12 cellular contexts compared by ENCODE assay signal in the genomic region with DNA sequence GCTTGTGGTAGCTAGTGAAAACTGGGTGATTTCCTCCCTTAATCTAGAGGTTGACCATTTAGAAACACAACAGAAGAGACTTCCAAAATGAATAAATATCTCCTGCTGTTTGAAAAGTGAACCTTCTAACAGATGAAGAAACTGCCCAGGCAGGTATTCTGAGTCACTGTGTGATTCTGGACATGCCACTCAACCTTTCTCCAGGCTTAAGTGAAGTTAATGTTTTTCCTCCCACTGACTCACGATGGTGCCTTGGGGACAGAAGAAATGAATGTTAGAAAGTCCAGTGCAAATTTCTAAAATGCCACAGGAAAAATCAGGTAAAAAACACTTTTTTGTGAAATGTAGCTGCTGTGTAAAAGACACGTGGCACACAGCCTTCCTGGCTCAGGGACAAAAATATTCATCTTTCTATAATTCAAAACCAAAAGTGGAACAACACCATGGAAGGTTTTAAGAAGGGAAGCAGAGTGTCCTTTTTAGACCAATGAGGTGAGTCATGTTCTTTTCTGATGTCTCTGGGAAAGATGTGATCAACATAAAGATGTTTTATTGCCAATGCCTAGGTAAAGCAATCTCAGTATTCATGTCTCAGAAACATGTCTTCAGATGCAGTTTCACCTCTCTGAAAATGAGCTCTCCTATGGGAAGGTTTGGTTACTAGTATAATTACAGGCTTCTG. TPM values are rescaled to one million over a fixed set of nuclear protein-coding genes. Genes with fewer than 3 reads are reported as not detected.
DNase-seq lines count a peak whose midpoint lies in the region; ATAC-seq, FAIRE-seq and TF ChIP-seq lines count a peak whose summit lies in the region.
"Had no signal": no experiment of that assay in that cellular context is flagged by ENCODE, and none has a peak within 500 bp of the region (broad histone marks: within the 10 kb centered on the region; RNA-seq: fewer than 3 reads in every experiment).

No MANE protein-coding gene starts in this region.

- peaks cover 5 to 25% of the 10 kb centered on the region in 2 donors for H3K27me3 Mint-ChIP-seq in natural killer cell (ENCODE audit: low read depth in 2 of 2)

- H3K79me2 ChIP-seq in MM.1S (ENCODE audit: low read length), result no peaks in the 10 kb centered on the region
- H3K79me2 ChIP-seq: parathyroid adenoma had no signal

- peak; percentile 70 for FAIRE-seq in GM12892 (lab: Jason Lieb, UNC)

- H3K27ac Mint-ChIP-seq in natural killer cell, result no peak overlapping the region

- no peak overlapping the region; the same call in 1 of the 2 replicates for H3K9ac ChIP-seq in MM.1S (ENCODE audit: low read length)
- H3K9ac ChIP-seq: parathyroid adenoma had no signal

- H3K9me2 ChIP-seq in MM.1S (replicated peaks; ENCODE audit: insufficient read depth, low read length), result no peaks in the 10 kb centered on the region

- DNase-seq in A172 (ENCODE audit: low spot score) (peak; percentile 45), GM12892 (ENCODE audit: insufficient read length) (no peak), MM.1S (peak; percentile 7), esophagus squamous epithelium (lab: John Stamatoyannopoulos, UW) (no peak), dedifferentiated amniotic fluid mesenchymal stem cell (ENCODE audit: extremely low spot score) (no peak), NCI-H1092 (lab: John Stamatoyannopoulos, UW) (no peak), Peyer's patch (no peak), natural killer cell (no peak)
- DNase-seq: CD4-positive, CD25-positive, alpha-beta regulatory T cell; left ventricle myocardium inferior; MV-4-11 had no signal

- H3K4me2 ChIP-seq in MM.1S (ENCODE audit: low read depth, low read length), result peak overlapping the region; percentile 44

- H2AFZ ChIP-seq in MM.1S (ENCODE audit: low read length), result 0 out of 2 replicates have a peak overlapping the region, but pooled peaks have one; percentile 33
- H2AFZ ChIP-seq: parathyroid adenoma had no signal

- ATAC-seq in natural killer cell, result no peak

- H4K20me1 ChIP-seq in MM.1S (ENCODE audit: insufficient read depth, low read length), result no peaks in the 10 kb centered on the region

- no peak for TF ChIP-seq CTCF in MM.1S (IDR thresholded peaks at IDR 0.05; ENCODE audit: low read length)
- TF ChIP-seq CTCF in esophagus squamous epithelium (IDR thresholded peaks at IDR 0.05), result no peak
- no peak for TF ChIP-seq CTCF in Peyer's patch (IDR thresholded peaks at IDR 0.05)
- TF ChIP-seq CTCF in natural killer cell (IDR thresholded peaks at IDR 0.05), result no peak

- H3K27me3 ChIP-seq in MM.1S (replicated peaks; ENCODE audit: insufficient read depth, low read length) (no peaks in the 10 kb centered on the region), esophagus squamous epithelium (no peaks in the 10 kb centered on the region), Peyer's patch (no peaks in the 10 kb centered on the region)

- H3K4me1 ChIP-seq in MM.1S (ENCODE audit: low read length), result peaks cover 26% of the 10 kb centered on the region
- H3K4me1 ChIP-seq in esophagus squamous epithelium, result peaks cover 10 to 29% (median 17%) of the 10 kb centered on the region in 3 donors
- H3K4me1 ChIP-seq in Peyer's patch, result peaks cover 0 to 3% (median 0%) of the 10 kb centered on the region in 4 donors
- H3K4me1 ChIP-seq: left ventricle myocardium inferior, parathyroid adenoma had no signal

- intact Hi-C loops in esophagus squamous epithelium (cut with DNase I) (no loop called here), natural killer cell (cut with micrococcal nuclease) (no loop called here)

- H3K4me3 Mint-ChIP-seq in natural killer cell, result no peak overlapping the region
- H3K4me3 Mint-ChIP-seq: CD4-positive, CD25-positive, alpha-beta regulatory T cell had no signal

- H3K4me3 ChIP-seq in MM.1S (ENCODE audit: low read length) (no peak overlapping the region), esophagus squamous epithelium (no peak overlapping the region), Peyer's patch (no peak overlapping the region)
- H3K4me3 ChIP-seq: left ventricle myocardium inferior had no signal

- peaks cover 11% of the 10 kb centered on the region; the same call in 1 of the 2 replicates for H3F3A ChIP-seq in MM.1S (ENCODE audit: insufficient read depth, low read length)

- 12 to 31% methylated on average over 2 of the region's 2 CpGs for WGBS in esophagus squamous epithelium, 2 donors

- H3K27ac ChIP-seq in MM.1S (ENCODE audit: low read length) (peak overlapping the region; percentile 42; the same call in 1 of the 2 replicates), esophagus squamous epithelium (peak overlapping the region in 3 of 4 donors; percentile 30 to 66 (median 59)), Peyer's patch (no peak overlapping the region)
- H3K27ac ChIP-seq: left ventricle myocardium inferior, parathyroid adenoma had no signal

- no peaks in the 10 kb centered on the region for H3K9me3 ChIP-seq in MM.1S (replicated peaks; ENCODE audit: insufficient read depth, low read length)
- H3K9me3 ChIP-seq in esophagus squamous epithelium, result no peaks in the 10 kb centered on the region
- H3K9me3 ChIP-seq in Peyer's patch, result no peaks in the 10 kb centered on the region
- H3K9me3 ChIP-seq: left ventricle myocardium inferior had no signal

- peaks cover 0 to 5% of the 10 kb centered on the region in 2 donors for H3K4me1 Mint-ChIP-seq in natural killer cell

- H3K36me3 Mint-ChIP-seq in natural killer cell, result no peaks in the 10 kb centered on the region
- H3K36me3 Mint-ChIP-seq: CD4-positive, CD25-positive, alpha-beta regulatory T cell had no signal

- TF ChIP-seq POLR2A in GM12892 (IDR thresholded peaks at IDR 0.05; ENCODE audit: low read depth, low read length) (no peak), esophagus squamous epithelium (IDR thresholded peaks at IDR 0.05) (no peak), Peyer's patch (IDR thresholded peaks at IDR 0.05) (no peak)

- no peaks in the 10 kb centered on the region for H3K36me3 ChIP-seq in MM.1S (replicated peaks; ENCODE audit: insufficient read depth, low read length)
- no peaks in the 10 kb centered on the region for H3K36me3 ChIP-seq in esophagus squamous epithelium
- H3K36me3 ChIP-seq in Peyer's patch, result no peaks in the 10 kb centered on the region
- H3K36me3 ChIP-seq: left ventricle myocardium inferior had no signal

- no peaks in the 10 kb centered on the region for H3K9me3 Mint-ChIP-seq in natural killer cell

RNA-seq across cellular contexts. Expression of gene UBE2L5, which starts 9.1 kb away (rescaled TPM):
- total RNA-seq in A172 (2014; rRNA removed; shearing (Covaris generic)), result not detected in 2 replicates
- polyA plus RNA-seq in GM12892 (2012; ENCODE audit: missing spikeins), result 0.53 TPM
- total RNA-seq in esophagus squamous epithelium, result under 1 TPM in 1 of 4 donors, not detected in 3; 0.19 TPM
- not detected for total RNA-seq in Peyer's patch
- not detected for total RNA-seq in natural killer cell
- total RNA-seq: CD4-positive, CD25-positive, alpha-beta regulatory T cell; left ventricle myocardium inferior had no signal
- polyA plus RNA-seq: CD4-positive, CD25-positive, alpha-beta regulatory T cell had no signal

RNA-seq across cellular contexts. Expression of gene HMGB1, which starts 34.3 kb away (rescaled TPM):
- 831 and 1,184 TPM in 2 replicates for total RNA-seq in A172 (2014; rRNA removed; shearing (Covaris generic))
- 575 TPM for polyA plus RNA-seq in GM12892 (2012; ENCODE audit: missing spikeins)
- total RNA-seq in esophagus squamous epithelium, result 100 to 1,000 TPM; 189 to 446 (median 280) TPM
- 100 to 1,000 TPM in 3 of 4 donors, 10 to 100 TPM in 1; 93.5 to 280 (median 154) TPM for total RNA-seq in Peyer's patch
- total RNA-seq in natural killer cell, result 100 to 1,000 TPM; 397 to 449 (median 409) TPM

Comparison
In these comparisons a context has a peak if more than half of its experiments do, and no peak if none do; other contexts are left out.
1. DNase-seq: peak in A172 (single experiment) and MM.1S (single experiment); none in GM12892 (single experiment), esophagus squamous epithelium (single experiment), dedifferentiated amniotic fluid mesenchymal stem cell (single experiment), NCI-H1092 (single experiment), Peyer's patch (0 of 3) and natural killer cell (single experiment).
2. H3K27ac ChIP-seq: peak in MM.1S (single experiment) and esophagus squamous epithelium (3 of 4); none in Peyer's patch (0 of 4).